In genomic region chr19:19591133-19591825, GRCh38 we compare ENCODE assay signal across 1 cellular context.
TF ChIP-seq lines count a peak whose summit lies in the region.

No MANE protein-coding gene starts in this region.

TF ChIP-seq in K562, 482 proteins besides CTCF, POLR2A, EP300 and RAD21:
- no peak for TF ChIP-seq FUS (optimal IDR thresholded peaks at IDR 0.05; ENCODE audit: low read depth, low read length)
- TF ChIP-seq FOSL1 (tag; conservative IDR thresholded peaks at IDR 0.05), result peak; percentile 60
- TF ChIP-seq SMARCC2 (IDR thresholded peaks at IDR 0.05; ENCODE audit: low read depth), result no peak
- TF ChIP-seq JUND (IDR thresholded peaks at IDR 0.05; ENCODE audit: borderline replicate concordance, low read depth, low read length), result peak; percentile 17; the same call in 1 of the 2 replicates
- TF ChIP-seq JUND (tag; IDR thresholded peaks at IDR 0.05; ENCODE audit: borderline replicate concordance, low read depth, low read length), result 0 out of 3 replicates have a peak, but pooled peaks have one; percentile 19
- TF ChIP-seq ETV1 (tag; conservative IDR thresholded peaks at IDR 0.05; ENCODE audit: low read depth), result no peak
- TF ChIP-seq CREB3L1 (IDR thresholded peaks at IDR 0.05; ENCODE audit: borderline replicate concordance, low read depth), result no peak
- no peak for TF ChIP-seq MXD1 (CRISPR knock-in tag; IDR thresholded peaks at IDR 0.05; ENCODE audit: borderline replicate concordance, poor library complexity, severe bottlenecking)
- no peak for TF ChIP-seq ZNF408 (CRISPR knock-in tag; IDR thresholded peaks at IDR 0.05; ENCODE audit: low read depth)
- TF ChIP-seq, protein P1, sequence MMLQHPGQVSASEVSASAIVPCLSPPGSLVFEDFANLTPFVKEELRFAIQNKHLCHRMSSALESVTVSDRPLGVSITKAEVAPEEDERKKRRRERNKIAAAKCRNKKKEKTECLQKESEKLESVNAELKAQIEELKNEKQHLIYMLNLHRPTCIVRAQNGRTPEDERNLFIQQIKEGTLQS (IDR thresholded peaks at IDR 0.05), result peak; percentile 52
- TF ChIP-seq, protein P1 (CRISPR knock-in tag; conservative IDR thresholded peaks at IDR 0.05), result no peak
- TF ChIP-seq, protein P2, sequence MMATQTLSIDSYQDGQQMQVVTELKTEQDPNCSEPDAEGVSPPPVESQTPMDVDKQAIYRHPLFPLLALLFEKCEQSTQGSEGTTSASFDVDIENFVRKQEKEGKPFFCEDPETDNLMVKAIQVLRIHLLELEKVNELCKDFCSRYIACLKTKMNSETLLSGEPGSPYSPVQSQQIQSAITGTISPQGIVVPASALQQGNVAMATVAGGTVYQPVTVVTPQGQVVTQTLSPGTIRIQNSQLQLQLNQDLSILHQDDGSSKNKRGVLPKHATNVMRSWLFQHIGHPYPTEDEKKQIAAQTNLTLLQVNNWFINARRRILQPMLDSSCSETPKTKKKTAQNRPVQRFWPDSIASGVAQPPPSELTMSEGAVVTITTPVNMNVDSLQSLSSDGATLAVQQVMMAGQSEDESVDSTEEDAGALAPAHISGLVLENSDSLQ (IDR thresholded peaks at IDR 0.05), result 0 out of 2 replicates have a peak, but pooled peaks have one; percentile 13
TF ChIP-seq in K562: peak in this region for 4.
